ENCODE assay signal across 9 cellular contexts in the genomic region with DNA sequence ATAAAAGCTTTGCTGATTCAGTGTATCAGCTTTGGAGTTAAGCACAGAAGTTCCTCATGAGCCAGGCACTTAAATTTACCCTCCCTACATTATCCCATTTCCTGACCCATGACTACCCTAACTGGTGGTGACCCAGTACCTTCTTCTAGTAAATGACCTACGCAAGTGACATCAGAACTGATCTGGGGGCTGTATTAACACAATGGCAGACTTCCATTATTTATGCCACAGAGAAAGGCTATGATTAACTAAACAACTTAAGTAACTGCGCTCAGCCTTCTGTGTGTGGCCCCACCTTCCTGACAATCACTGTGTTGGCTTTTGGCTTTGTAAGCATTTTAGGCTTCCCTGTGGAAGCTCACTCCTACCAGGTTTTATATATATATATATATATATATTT. TPM values are rescaled to one million over a fixed set of nuclear protein-coding genes. Genes with fewer than 3 reads are reported as not detected.
DNase-seq lines count a peak whose midpoint lies in the region; ATAC-seq and TF ChIP-seq lines count a peak whose summit lies in the region.
"Had no signal": no experiment of that assay in that cellular context is flagged by ENCODE, and none has a peak within 500 bp of the region (broad histone marks: within the 10 kb centered on the region; RNA-seq: fewer than 3 reads in every experiment).

No MANE protein-coding gene starts in this region.

- TF ChIP-seq CTCF in HFF-Myc (IDR thresholded peaks at IDR 0.05; ENCODE audit: low read depth, low read length, missing control alignments): no peak
- no peak for TF ChIP-seq CTCF in brain (conservative IDR thresholded peaks at IDR 0.05)
- no peak for TF ChIP-seq CTCF in WERI-Rb-1 (IDR thresholded peaks at IDR 0.05; ENCODE audit: low read depth, low read length)

- no peaks in the 10 kb centered on the region for H3K36me3 ChIP-seq in CD4-positive, alpha-beta memory T cell (ENCODE audit: insufficient read depth, low read length)
- H3K36me3 ChIP-seq in mesodermal cell (ENCODE audit: control insufficient read depth, insufficient read depth, low read length) (no peaks in the 10 kb centered on the region), WERI-Rb-1 (no peaks in the 10 kb centered on the region)

- H3K4me1 Mint-ChIP-seq in CD4-positive, alpha-beta memory T cell: peaks cover 12 to 63% (median 40%) of the 10 kb centered on the region in 4 donors
- H3K4me1 Mint-ChIP-seq in brain: peaks cover 48% of the 10 kb centered on the region
- peaks cover 0 to 9% of the 10 kb centered on the region in 2 donors for H3K4me1 Mint-ChIP-seq in natural killer cell treated with Interleukin-12 subunit alpha and Interleukin-12 subunit beta and Interleukin-15 and Interleukin-18, amount 100 ng/mL, for 72 hours (ENCODE audit: low read depth in 2 of 2)

- ATAC-seq in natural killer cell treated with Interleukin-12 subunit alpha and Interleukin-12 subunit beta and Interleukin-15 and Interleukin-18, amount 100 ng/mL, for 72 hours: no peak

- POLR2A ChIA-PET in CD4-positive, alpha-beta memory T cell (lab: Charles Lee; ENCODE audit: partially characterized antibody): interaction anchor here (0.8 to 2.8 kb wide), 4 partner anchors 16 to 28 kb away, joined by 3 to 45 read pairs (median 10); no protein-coding TSS in a partner anchor

- peaks cover 25% of the 10 kb centered on the region for H3K4me1 ChIP-seq in CD4-positive, alpha-beta memory T cell (ENCODE audit: insufficient read depth, low read length)
- H3K4me1 ChIP-seq in mesodermal cell (ENCODE audit: control insufficient read depth, insufficient read depth, low read length, poor library complexity, severe bottlenecking): peaks cover 7% of the 10 kb centered on the region

- no peak overlapping the region for H3K27ac ChIP-seq in CD4-positive, alpha-beta memory T cell (ENCODE audit: low read depth, low read length)
- H3K27ac ChIP-seq in mesodermal cell (ENCODE audit: low read depth, low read length, severe bottlenecking): no peak overlapping the region
- H3K27ac ChIP-seq in WERI-Rb-1: no peak overlapping the region

- H3K27me3 Mint-ChIP-seq in CD4-positive, alpha-beta memory T cell: peaks cover 14 to 21% of the 10 kb centered on the region in 2 donors
- peaks cover 16% of the 10 kb centered on the region for H3K27me3 Mint-ChIP-seq in brain
- H3K27me3 Mint-ChIP-seq in natural killer cell treated with Interleukin-12 subunit alpha and Interleukin-12 subunit beta and Interleukin-15 and Interleukin-18, amount 100 ng/mL, for 72 hours: peaks cover 46 to 51% of the 10 kb centered on the region in 2 donors

- CTCF ChIA-PET in CD4-positive, alpha-beta memory T cell (lab: Charles Lee; ENCODE audit: partially characterized antibody): interaction anchor here (1.0 to 2.0 kb wide), 4 partner anchors 16 to 125 kb away, joined by 3 to 10 read pairs (median 6); no protein-coding TSS in a partner anchor

- H3K9me3 ChIP-seq in CD4-positive, alpha-beta memory T cell (ENCODE audit: control insufficient read depth in 1 of 2, low read length in 2 of 2): no peaks in the 10 kb centered on the region
- H3K9me3 ChIP-seq in mesodermal cell (ENCODE audit: control insufficient read depth, low read length) (no peaks in the 10 kb centered on the region), WERI-Rb-1 (ENCODE audit: severe bottlenecking) (no peaks in the 10 kb centered on the region)

- WGBS in mesodermal cell (ENCODE audit: insufficient coverage in 2 of 2), 2 experiments: 13 to 20% methylated on average over 1 of the region's 2 CpGs

- DNase-seq in CD4-positive, alpha-beta memory T cell: no peak
- DNase-seq in HFF-Myc (ENCODE audit: extremely low read depth, low read depth) (no peak), germinal center (ENCODE audit: low spot score) (no peak), COLO829 (ENCODE audit: low spot score) (no peak), WERI-Rb-1 (no peak)
- DNase-seq in natural killer cell treated with Interleukin-12 subunit alpha and Interleukin-12 subunit beta and Interleukin-15 and Interleukin-18, amount 100 ng/mL, for 72 hours (ENCODE audit: low spot score): no peak
- DNase-seq: NCI-H2081 treated with DMSO at 0.1 percent for 48 hours had no signal

- no peaks in the 10 kb centered on the region for H3K27me3 ChIP-seq in CD4-positive, alpha-beta memory T cell (ENCODE audit: insufficient read depth, low read length)
- H3K27me3 ChIP-seq in WERI-Rb-1 (ENCODE audit: insufficient read depth, low read depth, severe bottlenecking): no peaks in the 10 kb centered on the region

- H3K27ac Mint-ChIP-seq in CD4-positive, alpha-beta memory T cell: peak overlapping the region in 1 of 7 donors; percentile 92
- peak overlapping the region in 4 of 5 experiments; percentile 39 to 99 (median 74) for H3K27ac Mint-ChIP-seq in brain
- H3K27ac Mint-ChIP-seq in natural killer cell treated with Interleukin-12 subunit alpha and Interleukin-12 subunit beta and Interleukin-15 and Interleukin-18, amount 100 ng/mL, for 72 hours: no peak overlapping the region

- intact Hi-C loops in CD4-positive, alpha-beta memory T cell (cut with micrococcal nuclease): loop anchor here (1.0 to 10.0 kb wide), 4 partner anchors 22 to 679 kb away; a partner anchor contains a TSS

- H3K9me3 Mint-ChIP-seq in CD4-positive, alpha-beta memory T cell: no peaks in the 10 kb centered on the region
- no peaks in the 10 kb centered on the region for H3K9me3 Mint-ChIP-seq in brain
- H3K9me3 Mint-ChIP-seq in natural killer cell treated with Interleukin-12 subunit alpha and Interleukin-12 subunit beta and Interleukin-15 and Interleukin-18, amount 100 ng/mL, for 72 hours: no peaks in the 10 kb centered on the region

- peaks cover 0 to 9% of the 10 kb centered on the region in 2 donors for H3K36me3 Mint-ChIP-seq in CD4-positive, alpha-beta memory T cell
- H3K36me3 Mint-ChIP-seq in brain: no peaks in the 10 kb centered on the region
- H3K36me3 Mint-ChIP-seq in natural killer cell treated with Interleukin-12 subunit alpha and Interleukin-12 subunit beta and Interleukin-15 and Interleukin-18, amount 100 ng/mL, for 72 hours: no peaks in the 10 kb centered on the region

- no peak overlapping the region for H3K4me3 ChIP-seq in CD4-positive, alpha-beta memory T cell (ENCODE audit: low read length in 2 of 2)
- H3K4me3 ChIP-seq in HFF-Myc (replicated peaks; ENCODE audit: low read depth, low read length): peak overlapping the region; percentile 93
- H3K4me3 ChIP-seq in mesodermal cell (ENCODE audit: extremely low read depth, insufficient read depth, low read length, poor library complexity, severe bottlenecking): peak overlapping the region; percentile 84
- no peak overlapping the region for H3K4me3 ChIP-seq in WERI-Rb-1 (ENCODE audit: low read depth, low read length)

- peak overlapping the region in 7 of 8 donors; percentile 50 to 98 (median 96) for H3K4me3 Mint-ChIP-seq in CD4-positive, alpha-beta memory T cell
- H3K4me3 Mint-ChIP-seq in brain: peak overlapping the region; percentile 98 to 99 (median 99)
- no peak overlapping the region for H3K4me3 Mint-ChIP-seq in natural killer cell treated with Interleukin-12 subunit alpha and Interleukin-12 subunit beta and Interleukin-15 and Interleukin-18, amount 100 ng/mL, for 72 hours

RNA-seq across cellular contexts. Expression of a gene that starts 1.9 kb away (rescaled TPM):
- 1 to 10 TPM; 3.4 to 3.5 TPM for total RNA-seq in CD4-positive, alpha-beta memory T cell
- polyA plus RNA-seq in CD4-positive, alpha-beta memory T cell: 10 to 100 TPM in 1 of 2 donors, 1 to 10 TPM in 1; 8.6 to 17.1 TPM
- polyA plus RNA-seq in brain (ENCODE audit: insufficient read depth, low read depth, low replicate concordance): 12.2 TPM
- polyA plus RNA-seq in mesodermal cell (2013, experiment 1 of 2): 3.3 TPM
- polyA plus RNA-seq in mesodermal cell (2013, experiment 2 of 2): 3.2 TPM
- 1 to 10 TPM in 1 of 2 donors, under 1 TPM in 1; 0.45 to 1.7 TPM for total RNA-seq in natural killer cell treated with Interleukin-12 subunit alpha and Interleukin-12 subunit beta and Interleukin-15 and Interleukin-18, amount 100 ng/mL, for 72 hours

Comparison
In these comparisons a context has a peak if more than half of its experiments do, and no peak if none do; other contexts are left out.
1. H3K4me3 ChIP-seq: peak in HFF-Myc (single experiment) and mesodermal cell (single experiment); none in CD4-positive, alpha-beta memory T cell (0 of 2) and WERI-Rb-1 (single experiment).
2. H3K27ac Mint-ChIP-seq: peak in brain (4 of 5); none in natural killer cell treated with Interleukin-12 subunit alpha and Interleukin-12 subunit beta and Interleukin-15 and Interleukin-18, amount 100 ng/mL, for 72 hours (0 of 2).